In the genomic region with DNA sequence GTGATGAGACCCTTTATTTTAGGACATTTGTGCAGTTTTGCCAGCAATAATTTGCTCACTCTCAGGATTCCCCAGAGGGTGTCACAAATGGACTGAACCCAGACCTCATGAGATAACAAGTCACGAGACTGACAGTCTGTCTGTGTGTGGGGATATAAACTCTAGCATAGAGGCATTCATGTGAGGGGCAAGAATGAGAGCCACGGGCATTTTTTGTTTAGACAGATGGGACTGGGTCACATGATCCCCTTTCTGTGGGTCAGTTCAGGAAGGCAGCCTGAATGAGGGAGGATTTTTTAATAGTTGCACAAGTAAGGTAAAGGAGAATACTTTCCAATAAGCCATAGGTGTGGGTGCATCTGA, we compare ENCODE assay signal across 25 cellular contexts.
DNase-seq lines count a peak whose midpoint lies in the region; ATAC-seq and TF ChIP-seq lines count a peak whose summit lies in the region.
"Had no signal": no experiment of that assay in that cellular context is flagged by ENCODE, and none has a peak within 500 bp of the region (broad histone marks: within the 10 kb centered on the region; RNA-seq: fewer than 3 reads in every experiment).

No MANE protein-coding gene starts in this region.

- DNase-seq in NCI-H524 (lab: John Stamatoyannopoulos, UW): peak; percentile 49 to 67
- DNase-seq in NCI-H524 treated with DMSO at 0.1 percent for 48 hours (lab: John Stamatoyannopoulos, UW): no peak
- peak; percentile 54 for DNase-seq in fibroblast of villous mesenchyme (ENCODE audit: low read depth)
- no peak for DNase-seq in testis
- DNase-seq in transverse colon: no peak
- no peak for DNase-seq in retina
- no peak for DNase-seq in CD8-positive, alpha-beta T cell
- DNase-seq: ACHN; activated CD4-positive, alpha-beta T cell treated with anti-CD3 and anti-CD28 coated beads, Interleukin-2, amount 50 U/mL, for 4 hours; activated CD8-positive, alpha-beta memory T cell treated with anti-CD3 and anti-CD28 coated beads, Interleukin-2, amount 50 U/mL, for 4 hours; activated naive CD8-positive, alpha-beta T cell treated with anti-CD3 and anti-CD28 coated beads for 36 hours; Calu3; effector memory CD4-positive, alpha-beta T cell; hippocampal formation; naive B cell; occipital lobe; T-helper 9 cell had no signal

- H3K9me3 Mint-ChIP-seq in CD8-positive, alpha-beta T cell: no peaks in the 10 kb centered on the region
- H3K9me3 Mint-ChIP-seq: activated naive CD8-positive, alpha-beta T cell treated with anti-CD3 and anti-CD28 coated beads for 36 hours; naive B cell; stimulated activated effector memory CD8-positive, alpha-beta T cell treated with anti-CD3 and anti-CD28 coated beads, Interleukin-12 subunit alpha, Interleukin-12 subunit beta, amount 100 ng/mL, for 72 hours; WTC11 had no signal

- TF ChIP-seq CTCF in VCaP (conservative IDR thresholded peaks at IDR 0.05) (no peak), fibroblast of villous mesenchyme (IDR thresholded peaks at IDR 0.05; ENCODE audit: insufficient read depth, low read depth, low read length) (no peak), testis (IDR thresholded peaks at IDR 0.05) (no peak), transverse colon (IDR thresholded peaks at IDR 0.05) (no peak)
- no peak for TF ChIP-seq CTCF in CD8-positive, alpha-beta T cell (IDR thresholded peaks at IDR 0.05)

- H3K4me3 ChIP-seq in fibroblast of villous mesenchyme (ENCODE audit: low read depth, low read length) (no peak overlapping the region), testis (no peak overlapping the region), transverse colon (no peak overlapping the region)
- H3K4me3 ChIP-seq in CD8-positive, alpha-beta T cell (ENCODE audit: low read depth, low read length): no peak overlapping the region
- H3K4me3 ChIP-seq: BLaER1 treated with 17β-estradiol and CSF1 and Interleukin-3, amounts not matched to agents 10 nM and 100 nM; vagina had no signal

- H3K9me3 ChIP-seq in testis: no peaks in the 10 kb centered on the region
- no peaks in the 10 kb centered on the region for H3K9me3 ChIP-seq in transverse colon
- no peaks in the 10 kb centered on the region for H3K9me3 ChIP-seq in CD8-positive, alpha-beta T cell (ENCODE audit: low read length)
- H3K9me3 ChIP-seq: BLaER1 treated with 17β-estradiol and CSF1 and Interleukin-3, amounts not matched to agents 10 nM and 100 nM; vagina had no signal

- H3K27ac ChIP-seq in VCaP (peak overlapping the region; percentile 74), testis (peak overlapping the region; percentile 12 to 43), transverse colon (peak overlapping the region in 2 of 4 donors; percentile 18 to 36)
- no peak overlapping the region for H3K27ac ChIP-seq in CD8-positive, alpha-beta T cell (ENCODE audit: low read depth, low read length)
- H3K27ac ChIP-seq: BLaER1 treated with 17β-estradiol and CSF1 and Interleukin-3, amounts not matched to agents 10 nM and 100 nM; KMS-11; vagina had no signal

- H3K27me3 ChIP-seq in testis: no peaks in the 10 kb centered on the region
- H3K27me3 ChIP-seq in transverse colon: no peaks in the 10 kb centered on the region
- no peaks in the 10 kb centered on the region for H3K27me3 ChIP-seq in CD8-positive, alpha-beta T cell (ENCODE audit: insufficient read depth, low read length)
- H3K27me3 ChIP-seq: BLaER1 treated with 17β-estradiol and CSF1 and Interleukin-3, amounts not matched to agents 10 nM and 100 nM; vagina had no signal

- H3K4me3 Mint-ChIP-seq in CD8-positive, alpha-beta T cell: no peak overlapping the region
- H3K4me3 Mint-ChIP-seq: activated naive CD8-positive, alpha-beta T cell treated with anti-CD3 and anti-CD28 coated beads for 36 hours; stimulated activated effector memory CD8-positive, alpha-beta T cell treated with anti-CD3 and anti-CD28 coated beads, Interleukin-12 subunit alpha, Interleukin-12 subunit beta, amount 100 ng/mL, for 72 hours; WTC11 had no signal

- 42 to 69% methylated on average over 2 of the region's 2 CpGs for WGBS in testis, 2 donors
- WGBS in transverse colon (ENCODE audit: low coverage in 1 of 2), 2 donors: 23 to 38% methylated on average over 2 of the region's 2 CpGs

- no peaks in the 10 kb centered on the region for H3K27me3 Mint-ChIP-seq in CD8-positive, alpha-beta T cell (ENCODE audit: low read depth)
- H3K27me3 Mint-ChIP-seq: activated naive CD8-positive, alpha-beta T cell treated with anti-CD3 and anti-CD28 coated beads for 36 hours; naive B cell had no signal

- POLR2A ChIA-PET in CD8-positive, alpha-beta T cell (lab: Charles Lee): no interaction called here

- CTCF ChIA-PET in CD8-positive, alpha-beta T cell (lab: Charles Lee): no interaction called here

- no peaks in the 10 kb centered on the region for H3K36me3 Mint-ChIP-seq in CD8-positive, alpha-beta T cell
- H3K36me3 Mint-ChIP-seq: activated naive CD8-positive, alpha-beta T cell treated with anti-CD3 and anti-CD28 coated beads for 36 hours; naive B cell; stimulated activated effector memory CD8-positive, alpha-beta T cell treated with anti-CD3 and anti-CD28 coated beads, Interleukin-12 subunit alpha, Interleukin-12 subunit beta, amount 100 ng/mL, for 72 hours; WTC11 had no signal

- H3K36me3 ChIP-seq in testis (ENCODE audit: low read depth, missing control alignments): no peaks in the 10 kb centered on the region
- no peaks in the 10 kb centered on the region for H3K36me3 ChIP-seq in transverse colon
- H3K36me3 ChIP-seq in CD8-positive, alpha-beta T cell (ENCODE audit: insufficient read depth, low read length): no peaks in the 10 kb centered on the region
- H3K36me3 ChIP-seq: vagina had no signal

- in situ Hi-C loops in transverse colon (cut with MboI; ENCODE audit: low pct_ligation_motif_present in 1 of 4, low pct_unique_long_range_greater_than_20kb in 1 of 4, low sequenced_read_pairs in 3 of 4): no loop called here

- no peak overlapping the region for H3K27ac Mint-ChIP-seq in CD8-positive, alpha-beta T cell
- H3K27ac Mint-ChIP-seq: activated naive CD8-positive, alpha-beta T cell treated with anti-CD3 and anti-CD28 coated beads for 36 hours; naive B cell; stimulated activated effector memory CD8-positive, alpha-beta T cell treated with anti-CD3 and anti-CD28 coated beads, Interleukin-12 subunit alpha, Interleukin-12 subunit beta, amount 100 ng/mL, for 72 hours; WTC11 had no signal

- no peak for TF ChIP-seq EP300 in transverse colon (IDR thresholded peaks at IDR 0.05; ENCODE audit: low read depth)

- H3K4me1 ChIP-seq in testis (peaks cover 40% of the 10 kb centered on the region), transverse colon (peaks cover 0 to 16% (median 4%) of the 10 kb centered on the region in 4 donors)
- H3K4me1 ChIP-seq in CD8-positive, alpha-beta T cell (ENCODE audit: insufficient read depth, low read length): no peaks in the 10 kb centered on the region

- H3K4me1 Mint-ChIP-seq in CD8-positive, alpha-beta T cell (ENCODE audit: low read depth): no peaks in the 10 kb centered on the region
- H3K4me1 Mint-ChIP-seq: activated naive CD8-positive, alpha-beta T cell treated with anti-CD3 and anti-CD28 coated beads for 36 hours; naive B cell; stimulated activated effector memory CD8-positive, alpha-beta T cell treated with anti-CD3 and anti-CD28 coated beads, Interleukin-12 subunit alpha, Interleukin-12 subunit beta, amount 100 ng/mL, for 72 hours; WTC11 had no signal

- ATAC-seq in CD8-positive, alpha-beta T cell: no peak
- ATAC-seq: esophagus mucosa; left lobe of liver; stimulated activated effector memory CD8-positive, alpha-beta T cell treated with anti-CD3 and anti-CD28 coated beads, Interleukin-12 subunit alpha, Interleukin-12 subunit beta, amount 100 ng/mL, for 72 hours had no signal

- no peak for TF ChIP-seq POLR2A in testis (IDR thresholded peaks at IDR 0.05)
- no peak for TF ChIP-seq POLR2A in transverse colon (IDR thresholded peaks at IDR 0.05)

- intact Hi-C loops in testis (cut with DNase I; ENCODE audit: low total_unique reads) (no loop called here), transverse colon (cut with DNase I; ENCODE audit: low total_unique reads) (no loop called here)
- intact Hi-C loops in CD8-positive, alpha-beta T cell (cut with DNase I, micrococcal nuclease): no loop called here

Comparison
In these comparisons a context has a peak if more than half of its experiments do, and no peak if none do; other contexts are left out.
1. DNase-seq: peak in NCI-H524 (2 of 2) and fibroblast of villous mesenchyme (single experiment); none in NCI-H524 treated with DMSO at 0.1 percent for 48 hours (single experiment), testis (single experiment), transverse colon (single experiment), retina (single experiment) and CD8-positive, alpha-beta T cell (0 of 7).